ENCODE assay signal across 1 cellular context in the genomic region with DNA sequence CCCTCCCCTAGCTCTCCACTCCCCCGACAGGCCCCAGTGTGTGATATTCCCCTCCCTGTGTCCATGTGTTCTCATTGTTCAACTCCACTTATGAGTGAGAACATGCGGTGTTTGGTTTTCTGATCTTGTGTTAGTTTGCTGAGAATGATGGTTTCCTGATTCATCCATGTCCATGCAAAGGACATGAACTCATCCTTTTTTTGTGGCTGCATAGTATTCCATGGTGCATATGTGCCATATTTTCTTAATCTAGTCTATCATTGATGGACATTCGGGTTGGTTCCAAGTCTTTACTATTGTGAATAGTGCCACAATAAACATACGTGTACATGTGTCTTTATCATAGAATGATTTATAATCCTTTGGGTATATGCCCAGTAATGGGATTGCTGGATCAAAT.
TF ChIP-seq lines count a peak whose summit lies in the region.
"Not testable (repeated sequence)": the region's sequence is repeated elsewhere in the genome, so short reads cannot be mapped to it uniquely, and the experiment has no call there.

No MANE protein-coding gene starts in this region.

- not testable (repeated sequence) for H3K4me1 ChIP-seq in HEK293 (ENCODE audit: control insufficient read depth, insufficient read depth, low read length)

- not testable (repeated sequence) for H3K27ac ChIP-seq in HEK293 (ENCODE audit: extremely low read depth, low read depth, low read length)

- not testable (repeated sequence) for TF ChIP-seq CTCF in HEK293 (tag by site-specific recombination; IDR thresholded peaks at IDR 0.05)

- H3K4me3 ChIP-seq in HEK293 (ENCODE audit: low read depth, low read length): not testable (repeated sequence)

- POLR2A ChIA-PET in HEK293 (lab: Yijun Ruan, JAX): not testable (repeated sequence)

- not testable (repeated sequence) for H3K36me3 ChIP-seq in HEK293 (ENCODE audit: control insufficient read depth in 2 of 2, insufficient read depth in 1 of 2, low read length in 2 of 2)

- CTCF ChIA-PET in HEK293 (lab: Yijun Ruan, JAX): interaction anchor here (0.6 kb wide), 1 partner anchor 46 kb away, joined by 6 read pairs; no protein-coding TSS in a partner anchor

- not testable (repeated sequence) for H3K9me3 ChIP-seq in HEK293 (ENCODE audit: control insufficient read depth, insufficient read depth, low read depth, low read length)

TF ChIP-seq in HEK293, 187 proteins besides CTCF, POLR2A, EP300 and RAD21:
- TF ChIP-seq, protein P1, sequence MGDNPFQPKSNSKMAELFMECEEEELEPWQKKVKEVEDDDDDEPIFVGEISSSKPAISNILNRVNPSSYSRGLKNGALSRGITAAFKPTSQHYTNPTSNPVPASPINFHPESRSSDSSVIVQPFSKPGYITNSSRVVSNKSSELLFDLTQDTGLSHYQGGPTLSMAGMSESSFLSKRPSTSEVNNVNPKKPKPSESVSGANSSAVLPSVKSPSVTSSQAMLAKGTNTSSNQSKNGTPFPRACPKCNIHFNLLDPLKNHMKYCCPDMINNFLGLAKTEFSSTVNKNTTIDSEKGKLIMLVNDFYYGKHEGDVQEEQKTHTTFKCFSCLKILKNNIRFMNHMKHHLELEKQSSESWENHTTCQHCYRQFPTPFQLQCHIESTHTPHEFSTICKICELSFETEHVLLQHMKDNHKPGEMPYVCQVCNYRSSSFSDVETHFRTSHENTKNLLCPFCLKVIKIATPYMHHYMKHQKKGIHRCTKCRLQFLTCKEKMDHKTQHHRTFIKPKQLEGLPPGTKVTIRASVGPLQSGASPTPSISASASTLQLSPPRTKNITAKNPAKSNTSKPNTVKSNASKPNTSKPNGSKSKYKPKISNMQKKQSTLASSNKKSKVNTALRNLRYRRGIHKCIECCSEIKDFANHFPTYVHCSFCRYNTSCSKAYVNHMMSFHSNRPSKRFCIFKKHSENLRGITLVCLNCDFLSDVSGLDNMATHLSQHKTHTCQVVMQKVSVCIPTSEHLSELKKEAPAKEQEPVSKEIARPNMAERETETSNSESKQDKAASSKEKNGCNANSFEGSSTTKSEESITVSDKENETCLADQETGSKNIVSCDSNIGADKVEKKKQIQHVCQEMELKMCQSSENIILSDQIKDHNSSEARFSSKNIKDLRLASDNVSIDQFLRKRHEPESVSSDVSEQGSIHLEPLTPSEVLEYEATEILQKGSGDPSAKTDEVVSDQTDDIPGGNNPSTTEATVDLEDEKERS (tag by site-specific recombination; IDR thresholded peaks at IDR 0.05): peak; percentile 62; the same call in 1 of the 2 replicates
- TF ChIP-seq ZNF146 (tag by site-specific recombination; IDR thresholded peaks at IDR 0.05): peak; percentile 83
TF ChIP-seq in HEK293: peak in this region for 2; not testable (repeated sequence) for 185.
